16 cellular contexts compared by ENCODE assay signal in genomic region chr13:49746111-49746510, GRCh38.
"Had no signal": no experiment of that assay in that cellular context is flagged by ENCODE, and none has a peak within 500 bp of the region (broad histone marks: within the 10 kb centered on the region; RNA-seq: fewer than 3 reads in every experiment).

No MANE protein-coding gene starts in this region.

- H3K27me3 Mint-ChIP-seq: activated naive CD8-positive, alpha-beta T cell treated with anti-CD3 and anti-CD28 coated beads for 36 hours; central memory CD8-positive, alpha-beta T cell; naive B cell; stimulated activated memory B cell treated with anti-CD40 and anti-IgM and Interleukin-4, amounts not matched to agents 10 μg/mL and 1 μg/mL and 100 μg/mL, for 72 hours had no signal

- H3K36me3 ChIP-seq: ovary had no signal

- H3K4me3 Mint-ChIP-seq: activated naive CD8-positive, alpha-beta T cell treated with anti-CD3 and anti-CD28 coated beads for 36 hours; activated T-helper 1 cell treated with anti-CD3 and anti-CD28 coated beads, Interleukin-12 subunit alpha, Interleukin-12 subunit beta, Interleukin-2, Interleukin-4 antibody, amounts not matched to agents 30 ng/mL and 10 ng/mL and 1 ng/mL, durations not matched to agents 14 hours and 24 hours and 36 hours; central memory CD8-positive, alpha-beta T cell; stimulated activated memory B cell treated with anti-CD40 and anti-IgM and Interleukin-4, amounts not matched to agents 10 μg/mL and 1 μg/mL and 100 μg/mL, for 72 hours; T-helper 2 cell treated with Interferon-gamma antibody and Interleukin-4, amounts not matched to agents 5 μg/mL and 100 μg/mL, for 36 hours had no signal

- H3K4me3 ChIP-seq: body of pancreas, gastroesophageal sphincter, ovary had no signal

- H3K27me3 ChIP-seq: body of pancreas, gastroesophageal sphincter, ovary had no signal

- H3K27ac ChIP-seq: body of pancreas, epithelial cell of prostate, gastroesophageal sphincter, ovary had no signal

- H3K27ac Mint-ChIP-seq: activated naive CD8-positive, alpha-beta T cell treated with anti-CD3 and anti-CD28 coated beads for 36 hours; activated T-helper 1 cell treated with anti-CD3 and anti-CD28 coated beads, Interleukin-12 subunit alpha, Interleukin-12 subunit beta, Interleukin-2, Interleukin-4 antibody, amounts not matched to agents 30 ng/mL and 10 ng/mL and 1 ng/mL, durations not matched to agents 14 hours and 24 hours and 36 hours; naive B cell; stimulated activated memory B cell treated with anti-CD40 and anti-IgM and Interleukin-4, amounts not matched to agents 10 μg/mL and 1 μg/mL and 100 μg/mL, for 72 hours; T-helper 2 cell treated with Interferon-gamma antibody and Interleukin-4, amounts not matched to agents 5 μg/mL and 100 μg/mL, for 36 hours had no signal

- H3K4me1 ChIP-seq: gastroesophageal sphincter had no signal

- H3K9me3 Mint-ChIP-seq: activated naive CD8-positive, alpha-beta T cell treated with anti-CD3 and anti-CD28 coated beads for 36 hours; activated T-helper 1 cell treated with anti-CD3 and anti-CD28 coated beads, Interleukin-12 subunit alpha, Interleukin-12 subunit beta, Interleukin-2, Interleukin-4 antibody, amounts not matched to agents 30 ng/mL and 10 ng/mL and 1 ng/mL, durations not matched to agents 14 hours and 24 hours and 36 hours; central memory CD8-positive, alpha-beta T cell; naive B cell; stimulated activated memory B cell treated with anti-CD40 and anti-IgM and Interleukin-4, amounts not matched to agents 10 μg/mL and 1 μg/mL and 100 μg/mL, for 72 hours; T-helper 2 cell treated with Interferon-gamma antibody and Interleukin-4, amounts not matched to agents 5 μg/mL and 100 μg/mL, for 36 hours had no signal

- H3K9me3 ChIP-seq: body of pancreas, gastroesophageal sphincter, ovary had no signal

- H3K36me3 Mint-ChIP-seq: naive B cell had no signal

- ATAC-seq: body of pancreas; gastroesophageal sphincter; stimulated activated memory B cell treated with anti-CD40 and anti-IgM and Interleukin-4, amounts not matched to agents 10 μg/mL and 1 μg/mL and 100 μg/mL, for 72 hours had no signal

- DNase-seq: activated naive CD8-positive, alpha-beta T cell treated with anti-CD3 and anti-CD28 coated beads for 36 hours; amygdala; body of pancreas; cortex of kidney; effector memory CD4-positive, alpha-beta T cell; midbrain; naive B cell; ovary; stimulated activated CD4-positive, alpha-beta T cell treated with anti-CD3 and anti-CD28 coated beads, Interleukin-2, amount 100 ng/mL, for 48 hours; trophoblast cell had no signal
